Comparison of ENCODE assay signal across 8 cellular contexts in genomic region chr3:151168269-151169094, GRCh38. TPM values are rescaled to one million over a fixed set of nuclear protein-coding genes. Genes with fewer than 3 reads are reported as not detected.
A peak's percentile ranks its signal among the peaks of the same experiment; 100 is the strongest.
DNase-seq lines count a peak whose midpoint lies in the region; ATAC-seq and TF ChIP-seq lines count a peak whose summit lies in the region.

No MANE protein-coding gene starts in this region.

- H3K79me2 ChIP-seq in MM.1S (ENCODE audit: low read length) (no peaks in the 10 kb centered on the region), SK-N-SH (ENCODE audit: insufficient read depth) (no peaks in the 10 kb centered on the region)

- H2AFZ ChIP-seq in MM.1S (ENCODE audit: low read length) (no peak overlapping the region), SK-N-SH (ENCODE audit: low read depth) (no peak overlapping the region)

- CTCF ChIA-PET in SK-N-SH (lab: Yijun Ruan, JAX): interaction anchor here (0.6 to 6.5 kb wide), 55 partner anchors 8 to 669 kb away, joined by 3 to 106 read pairs (median 5); partner anchors contain the start of genes GPR87, P2RY13 and P2RY14

- H3K9me3 ChIP-seq in MM.1S (replicated peaks; ENCODE audit: insufficient read depth, low read length): no peaks in the 10 kb centered on the region
- H3K9me3 ChIP-seq in SK-N-SH: no peaks in the 10 kb centered on the region
- no peaks in the 10 kb centered on the region for H3K9me3 ChIP-seq in sigmoid colon

- WGBS in SK-N-SH (ENCODE audit: low lambda C conversion rate): 14% methylated on average over 4 of the region's 7 CpGs
- 14 to 32% methylated on average over 7 of the region's 7 CpGs for WGBS in sigmoid colon, 2 donors

- H3K9ac ChIP-seq in MM.1S (ENCODE audit: low read length) (no peak overlapping the region), SK-N-SH (no peak overlapping the region)

- TF ChIP-seq POLR2A in sigmoid colon (IDR thresholded peaks at IDR 0.05): no peak

- H3K9me2 ChIP-seq in MM.1S (replicated peaks; ENCODE audit: insufficient read depth, low read length) (no peaks in the 10 kb centered on the region), SK-N-SH (no peaks in the 10 kb centered on the region)

- H3K27ac ChIP-seq in MM.1S (ENCODE audit: low read length): no peak overlapping the region
- no peak overlapping the region for H3K27ac ChIP-seq in SK-N-SH (ENCODE audit: low read depth in 2 of 2, low read length in 1 of 2)
- peak overlapping the region in 1 of 4 donors; percentile 46 for H3K27ac ChIP-seq in sigmoid colon

- ATAC-seq in GM21825 (IDR thresholded peaks at IDR 0.05; ENCODE audit: unreplicated experiment) (peak; percentile 51), HG03196 (IDR thresholded peaks at IDR 0.05; ENCODE audit: unreplicated experiment) (no peak)

- H3K4me1 ChIP-seq in MM.1S (ENCODE audit: low read length) (peaks cover 23% of the 10 kb centered on the region), SK-N-SH (ENCODE audit: control insufficient read depth in 1 of 2, insufficient read depth in 2 of 2, low read depth in 1 of 2, low read length in 1 of 2) (no peaks in the 10 kb centered on the region; a peak in 1 of 4 replicates), sigmoid colon (no peaks in the 10 kb centered on the region)

- no peak overlapping the region for H3K4me3 ChIP-seq in MM.1S (ENCODE audit: low read length)
- H3K4me3 ChIP-seq in SK-N-SH (ENCODE audit: low read depth in 2 of 2, low read length in 1 of 2): no peak overlapping the region
- no peak overlapping the region for H3K4me3 ChIP-seq in sigmoid colon

- no peaks in the 10 kb centered on the region for H4K20me1 ChIP-seq in MM.1S (ENCODE audit: insufficient read depth, low read length)
- H4K20me1 ChIP-seq in SK-N-SH (ENCODE audit: insufficient read depth): no peaks in the 10 kb centered on the region

- POLR2A ChIA-PET in SK-N-SH (lab: Yijun Ruan, JAX): no interaction called here

- intact Hi-C loops in cardiac septum (cut with DNase I) (loop anchor here (2.0 to 5.0 kb wide), 2 partner anchors 59 to 114 kb away; no protein-coding TSS in a partner anchor), sigmoid colon (cut with DNase I) (loop anchor here (1.0 to 10.0 kb wide), 4 partner anchors 59 to 746 kb away; partner anchors contain the start of gene P2RY13)

- H3K36me3 ChIP-seq in MM.1S (replicated peaks; ENCODE audit: insufficient read depth, low read length): no peaks in the 10 kb centered on the region
- no peaks in the 10 kb centered on the region for H3K36me3 ChIP-seq in SK-N-SH (replicated peaks in 1 of 2; ENCODE audit: control insufficient read depth in 1 of 2, insufficient read depth in 2 of 2, low read length in 1 of 2)
- no peaks in the 10 kb centered on the region for H3K36me3 ChIP-seq in sigmoid colon

- TF ChIP-seq CTCF in MM.1S (IDR thresholded peaks at IDR 0.05; ENCODE audit: low read length) (peak; percentile 87), SK-N-SH (IDR thresholded peaks at IDR 0.05) (peak; percentile 90), sigmoid colon (IDR thresholded peaks at IDR 0.05) (peak; percentile 15 to 64 (median 52))

- DNase-seq in Daoy (ENCODE audit: low read depth): peak; percentile 78
- peak; percentile 64 for DNase-seq in MM.1S
- peak; percentile 62 for DNase-seq in SK-N-SH
- peak; percentile 84 for DNase-seq in activated naive CD4-positive, alpha-beta T cell treated with anti-CD3 and anti-CD28 coated beads, Interleukin-2, amount 50 U/mL, for 16 hours
- peak; percentile 86 for DNase-seq in cardiac septum (ENCODE audit: low spot score)
- DNase-seq in sigmoid colon: peak; percentile 84

- no peaks in the 10 kb centered on the region for H3K27me3 ChIP-seq in MM.1S (replicated peaks; ENCODE audit: insufficient read depth, low read length)
- H3K27me3 ChIP-seq in SK-N-SH (ENCODE audit: insufficient read depth): 0 out of 2 replicates have a peak, but pooled peaks cover 5% of the 10 kb centered on the region
- no peaks in the 10 kb centered on the region for H3K27me3 ChIP-seq in sigmoid colon

- H3K4me2 ChIP-seq in MM.1S (ENCODE audit: low read depth, low read length) (no peak overlapping the region), SK-N-SH (no peak overlapping the region)

- TF ChIP-seq EP300 in SK-N-SH (IDR thresholded peaks at IDR 0.05; ENCODE audit: borderline replicate concordance in 1 of 2, low read depth in 1 of 2, low read length in 1 of 2) (no peak), sigmoid colon (IDR thresholded peaks at IDR 0.05) (no peak)

- peaks cover 6% of the 10 kb centered on the region; the same call in 1 of the 2 replicates for H3F3A ChIP-seq in MM.1S (ENCODE audit: insufficient read depth, low read length)
- H3F3A ChIP-seq in SK-N-SH (replicated peaks; ENCODE audit: insufficient read depth): no peaks in the 10 kb centered on the region

- TF ChIP-seq RAD21 in SK-N-SH (IDR thresholded peaks at IDR 0.05; ENCODE audit: low read length): peak; percentile 90

TF ChIP-seq in SK-N-SH, 30 proteins besides CTCF, POLR2A, EP300 and RAD21:
- TF ChIP-seq NRF1 (IDR thresholded peaks at IDR 0.05; ENCODE audit: low read depth, low read length) (no peak), MXI1 (IDR thresholded peaks at IDR 0.05; ENCODE audit: low read depth, low read length) (no peak), ELF1 (IDR thresholded peaks at IDR 0.05) (no peak), RCOR1 (IDR thresholded peaks at IDR 0.05; ENCODE audit: low read length) (no peak), USF2 (IDR thresholded peaks at IDR 0.05; ENCODE audit: borderline replicate concordance, low read depth, low read length) (no peak), MAX (IDR thresholded peaks at IDR 0.05; ENCODE audit: low read depth) (no peak), GABPA (IDR thresholded peaks at IDR 0.05; ENCODE audit: low read depth) (no peak), SMC3 (IDR thresholded peaks at IDR 0.05; ENCODE audit: low read depth, low read length) (peak; percentile 93)
- TF ChIP-seq, protein P1, sequence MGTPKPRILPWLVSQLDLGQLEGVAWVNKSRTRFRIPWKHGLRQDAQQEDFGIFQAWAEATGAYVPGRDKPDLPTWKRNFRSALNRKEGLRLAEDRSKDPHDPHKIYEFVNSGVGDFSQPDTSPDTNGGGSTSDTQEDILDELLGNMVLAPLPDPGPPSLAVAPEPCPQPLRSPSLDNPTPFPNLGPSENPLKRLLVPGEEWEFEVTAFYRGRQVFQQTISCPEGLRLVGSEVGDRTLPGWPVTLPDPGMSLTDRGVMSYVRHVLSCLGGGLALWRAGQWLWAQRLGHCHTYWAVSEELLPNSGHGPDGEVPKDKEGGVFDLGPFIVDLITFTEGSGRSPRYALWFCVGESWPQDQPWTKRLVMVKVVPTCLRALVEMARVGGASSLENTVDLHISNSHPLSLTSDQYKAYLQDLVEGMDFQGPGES (IDR thresholded peaks at IDR 0.05; ENCODE audit: low read depth, low read length): no peak
TF ChIP-seq in SK-N-SH: peak in this region for 1.

RNA-seq across cellular contexts. Expression of gene GPR171, which starts 34.5 kb away (rescaled TPM):
- not detected in 2 replicates for total RNA-seq in Daoy (2014; rRNA removed; shearing (Covaris generic))
- not detected in 2 replicates for polyA plus RNA-seq in SK-N-SH (2012; rRNA removed)
- not detected in 2 replicates for polyA plus RNA-seq in SK-N-SH (2012; cell fraction: cytosol; rRNA removed)
- not detected in 2 replicates for polyA plus RNA-seq in SK-N-SH (2012; cell fraction: nucleus; rRNA removed)
- total RNA-seq in cardiac septum: 0.32 TPM
- total RNA-seq in sigmoid colon: 1 to 10 TPM in 1 of 4 donors, under 1 TPM in 2, not detected in 1; 0.41 to 2.6 (median 0.55) TPM
- polyA plus RNA-seq in sigmoid colon: 1 to 10 TPM in 1 of 3 donors, under 1 TPM in 1, not detected in 1; 0.46 to 8.9 TPM
